14 cellular contexts compared by ENCODE assay signal in the genomic region with DNA sequence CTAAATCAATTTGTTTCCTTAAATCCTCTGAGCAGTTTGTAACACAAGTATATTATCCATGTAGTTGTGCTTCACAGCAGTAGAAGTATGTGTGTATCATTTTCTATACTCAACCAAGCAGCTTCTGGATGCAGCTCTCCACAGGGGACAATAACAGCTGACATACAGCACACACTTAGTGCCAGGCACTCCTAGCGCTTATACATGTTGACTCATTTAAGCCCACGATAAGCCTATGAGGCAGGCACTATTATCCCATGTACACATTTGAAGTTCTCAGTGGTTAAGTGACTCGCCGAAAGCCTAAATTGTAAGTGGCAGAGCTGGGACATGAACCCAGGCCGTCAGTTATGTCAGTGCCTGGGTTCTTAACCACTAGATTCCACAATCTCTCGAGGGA. TPM values are rescaled to one million over a fixed set of nuclear protein-coding genes. Genes with fewer than 3 reads are reported as not detected.
DNase-seq lines count a peak whose midpoint lies in the region; ATAC-seq and TF ChIP-seq lines count a peak whose summit lies in the region.
"Had no signal": no experiment of that assay in that cellular context is flagged by ENCODE, and none has a peak within 500 bp of the region (broad histone marks: within the 10 kb centered on the region; RNA-seq: fewer than 3 reads in every experiment).

No MANE protein-coding gene starts in this region.

- no peaks in the 10 kb centered on the region for H3K9me3 ChIP-seq in fibroblast of lung (ENCODE audit: control insufficient read depth, insufficient read depth, low read depth, low read length)
- no peaks in the 10 kb centered on the region for H3K9me3 ChIP-seq in skeletal muscle satellite cell (replicated peaks; ENCODE audit: low read length)
- no peaks in the 10 kb centered on the region for H3K9me3 ChIP-seq in CD8-positive, alpha-beta memory T cell (ENCODE audit: low read length)

- H3K4me1 ChIP-seq in fibroblast of lung (ENCODE audit: control insufficient read depth, extremely low read depth, insufficient read depth, low read length) = no peaks in the 10 kb centered on the region
- H3K4me1 ChIP-seq in skeletal muscle satellite cell (ENCODE audit: control insufficient read depth, insufficient read depth, low read length) = peaks cover 21% of the 10 kb centered on the region
- no peaks in the 10 kb centered on the region for H3K4me1 ChIP-seq in CD8-positive, alpha-beta memory T cell (ENCODE audit: insufficient read depth, low read length)

- H3K27ac ChIP-seq in fibroblast of lung (ENCODE audit: insufficient read depth, low read length) = no peak overlapping the region
- no peak overlapping the region for H3K27ac ChIP-seq in CD8-positive, alpha-beta memory T cell (ENCODE audit: low read depth, low read length)

- H3K4me3 ChIP-seq in fibroblast of lung (replicated peaks in 1 of 4; ENCODE audit: control extremely low read depth in 1 of 4, insufficient read depth in 1 of 4, low read depth in 3 of 4, low read length in 4 of 4) = no peak overlapping the region
- H3K4me3 ChIP-seq in skeletal muscle satellite cell (ENCODE audit: low read length) = peak overlapping the region; percentile 8
- no peak overlapping the region for H3K4me3 ChIP-seq in CD8-positive, alpha-beta memory T cell (ENCODE audit: low read length)

- no peak overlapping the region for H3K4me2 ChIP-seq in fibroblast of lung (ENCODE audit: extremely low read depth, insufficient read depth, low read length)
- H3K4me2 ChIP-seq in skeletal muscle satellite cell (ENCODE audit: low read length) = peak overlapping the region; percentile 66

- H3K27ac Mint-ChIP-seq in activated CD4-positive, alpha-beta memory T cell treated with anti-CD3 and anti-CD28 coated beads for 36 hours = no peak overlapping the region
- no peak overlapping the region for H3K27ac Mint-ChIP-seq in activated CD4-positive, alpha-beta memory T cell treated with anti-CD3 and anti-CD28 coated beads, Interleukin-2, amount 10 ng/mL, durations not matched to agents 7 days and 5 days
- H3K27ac Mint-ChIP-seq in CD8-positive, alpha-beta memory T cell = no peak overlapping the region
- H3K27ac Mint-ChIP-seq: CD4-positive, CD25-positive, alpha-beta regulatory T cell; naive B cell had no signal

- H3K79me2 ChIP-seq in fibroblast of lung (ENCODE audit: control insufficient read depth, insufficient read depth, low read length) = no peaks in the 10 kb centered on the region

- no peak for TF ChIP-seq CTCF in fibroblast of lung (conservative IDR thresholded peaks at IDR 0.05 in 1 of 2, IDR thresholded peaks at IDR 0.05 in 1 of 2; ENCODE audit: low read depth in 1 of 2, low read length in 2 of 2)

- H3K4me1 Mint-ChIP-seq in activated CD4-positive, alpha-beta memory T cell treated with anti-CD3 and anti-CD28 coated beads for 36 hours (ENCODE audit: low read depth) = peaks cover 11% of the 10 kb centered on the region
- peaks cover 6% of the 10 kb centered on the region for H3K4me1 Mint-ChIP-seq in activated CD4-positive, alpha-beta memory T cell treated with anti-CD3 and anti-CD28 coated beads, Interleukin-2, amount 10 ng/mL, durations not matched to agents 7 days and 5 days
- peaks cover 2 to 9% (median 7%) of the 10 kb centered on the region in 3 donors for H3K4me1 Mint-ChIP-seq in CD8-positive, alpha-beta memory T cell

- H3K36me3 ChIP-seq in fibroblast of lung (ENCODE audit: control insufficient read depth, insufficient read depth, low read length) = no peaks in the 10 kb centered on the region
- H3K36me3 ChIP-seq in skeletal muscle satellite cell (ENCODE audit: insufficient read depth, low read length) = no peaks in the 10 kb centered on the region
- no peaks in the 10 kb centered on the region for H3K36me3 ChIP-seq in CD8-positive, alpha-beta memory T cell (ENCODE audit: insufficient read depth, low read length)

- H3K9me3 Mint-ChIP-seq in activated CD4-positive, alpha-beta memory T cell treated with anti-CD3 and anti-CD28 coated beads for 36 hours = peaks cover 4% of the 10 kb centered on the region
- H3K9me3 Mint-ChIP-seq in activated CD4-positive, alpha-beta memory T cell treated with anti-CD3 and anti-CD28 coated beads, Interleukin-2, amount 10 ng/mL, durations not matched to agents 7 days and 5 days = peaks cover 6% of the 10 kb centered on the region
- H3K9me3 Mint-ChIP-seq in CD8-positive, alpha-beta memory T cell = no peaks in the 10 kb centered on the region
- H3K9me3 Mint-ChIP-seq: naive B cell had no signal

- CTCF ChIA-PET in activated CD4-positive, alpha-beta memory T cell treated with anti-CD3 and anti-CD28 coated beads for 36 hours (lab: Charles Lee) = no interaction called here
- CTCF ChIA-PET in activated CD4-positive, alpha-beta memory T cell treated with anti-CD3 and anti-CD28 coated beads, Interleukin-2, amount 10 ng/mL, durations not matched to agents 7 days and 5 days (lab: Charles Lee) = no interaction called here
- CTCF ChIA-PET in CD8-positive, alpha-beta memory T cell (lab: Charles Lee) = no interaction called here

- POLR2A ChIA-PET in activated CD4-positive, alpha-beta memory T cell treated with anti-CD3 and anti-CD28 coated beads for 36 hours (lab: Charles Lee) = interaction anchor here (0.8 to 1.2 kb wide), 2 partner anchors 21 to 390 kb away, joined by 3 read pairs; partner anchors contain the start of gene LPP
- POLR2A ChIA-PET in activated CD4-positive, alpha-beta memory T cell treated with anti-CD3 and anti-CD28 coated beads, Interleukin-2, amount 10 ng/mL, durations not matched to agents 7 days and 5 days (lab: Charles Lee) = no interaction called here
- POLR2A ChIA-PET in CD8-positive, alpha-beta memory T cell (lab: Charles Lee) = no interaction called here

- ATAC-seq in GM21528 (IDR thresholded peaks at IDR 0.05; ENCODE audit: low FRiP score, unreplicated experiment) (no peak), GM19452 (IDR thresholded peaks at IDR 0.05; ENCODE audit: unreplicated experiment) (no peak)
- ATAC-seq: left ventricle myocardium superior had no signal

- no peak overlapping the region for H3K4me3 Mint-ChIP-seq in activated CD4-positive, alpha-beta memory T cell treated with anti-CD3 and anti-CD28 coated beads for 36 hours
- no peak overlapping the region for H3K4me3 Mint-ChIP-seq in activated CD4-positive, alpha-beta memory T cell treated with anti-CD3 and anti-CD28 coated beads, Interleukin-2, amount 10 ng/mL, durations not matched to agents 7 days and 5 days
- no peak overlapping the region for H3K4me3 Mint-ChIP-seq in CD8-positive, alpha-beta memory T cell
- H3K4me3 Mint-ChIP-seq: CD4-positive, CD25-positive, alpha-beta regulatory T cell; naive B cell had no signal

- intact Hi-C loops in activated CD4-positive, alpha-beta memory T cell treated with anti-CD3 and anti-CD28 coated beads for 36 hours (cut with micrococcal nuclease) = loop anchor here (1.0 kb wide), 1 partner anchor 10 kb away; no protein-coding TSS in a partner anchor

- DNase-seq in activated CD4-positive, alpha-beta memory T cell treated with anti-CD3 and anti-CD28 coated beads for 36 hours = peak; percentile 30
- DNase-seq in activated CD4-positive, alpha-beta memory T cell treated with anti-CD3 and anti-CD28 coated beads, Interleukin-2, amount 10 ng/mL, durations not matched to agents 7 days and 5 days = no peak
- peak; percentile 63 for DNase-seq in MV-4-11 (lab: John Stamatoyannopoulos, UW)
- DNase-seq in fibroblast of lung (ENCODE audit: low read depth in 2 of 2) = peak; percentile 23 to 76
- no peak for DNase-seq in CD8-positive, alpha-beta memory T cell
- DNase-seq: CD4-positive, CD25-positive, alpha-beta regulatory T cell; DMS79 treated with DMSO at 0.1 percent for 48 hours; left ventricle myocardium superior; naive B cell; NCI-H2029; NCI-H524 had no signal

- H2AFZ ChIP-seq in fibroblast of lung (ENCODE audit: low read length) = no peak overlapping the region

- H3K27me3 Mint-ChIP-seq in activated CD4-positive, alpha-beta memory T cell treated with anti-CD3 and anti-CD28 coated beads for 36 hours = no peaks in the 10 kb centered on the region
- H3K27me3 Mint-ChIP-seq in activated CD4-positive, alpha-beta memory T cell treated with anti-CD3 and anti-CD28 coated beads, Interleukin-2, amount 10 ng/mL, durations not matched to agents 7 days and 5 days = no peaks in the 10 kb centered on the region
- H3K27me3 Mint-ChIP-seq in CD8-positive, alpha-beta memory T cell = peaks cover 0 to 5% of the 10 kb centered on the region in 2 donors
- H3K27me3 Mint-ChIP-seq: naive B cell had no signal

- no peaks in the 10 kb centered on the region for H4K20me1 ChIP-seq in fibroblast of lung (ENCODE audit: control insufficient read depth, extremely low read depth, insufficient read depth, low read length)

- H3K27me3 ChIP-seq in fibroblast of lung (ENCODE audit: control insufficient read depth, insufficient read depth, low read length) (no peaks in the 10 kb centered on the region), skeletal muscle satellite cell (ENCODE audit: control insufficient read depth, insufficient read depth, low read length) (no peaks in the 10 kb centered on the region)
- no peaks in the 10 kb centered on the region for H3K27me3 ChIP-seq in CD8-positive, alpha-beta memory T cell (ENCODE audit: insufficient read depth, low read length, poor library complexity, severe bottlenecking)

- H3K36me3 Mint-ChIP-seq in activated CD4-positive, alpha-beta memory T cell treated with anti-CD3 and anti-CD28 coated beads for 36 hours = no peaks in the 10 kb centered on the region
- no peaks in the 10 kb centered on the region for H3K36me3 Mint-ChIP-seq in activated CD4-positive, alpha-beta memory T cell treated with anti-CD3 and anti-CD28 coated beads, Interleukin-2, amount 10 ng/mL, durations not matched to agents 7 days and 5 days (ENCODE audit: low read depth)
- peaks cover 0 to 3% (median 0%) of the 10 kb centered on the region in 3 donors for H3K36me3 Mint-ChIP-seq in CD8-positive, alpha-beta memory T cell
- H3K36me3 Mint-ChIP-seq: CD4-positive, CD25-positive, alpha-beta regulatory T cell had no signal

- H3K9ac ChIP-seq in fibroblast of lung (ENCODE audit: insufficient read depth, low read length) = no peak overlapping the region
- peak overlapping the region; percentile 66 for H3K9ac ChIP-seq in skeletal muscle satellite cell (ENCODE audit: low read depth, low read length)

RNA-seq across cellular contexts. Expression of gene LPP, which starts 20.3 kb away (rescaled TPM):
- 10 to 100 TPM; 41.0 to 43.6 TPM for total RNA-seq in activated CD4-positive, alpha-beta memory T cell treated with anti-CD3 and anti-CD28 coated beads for 36 hours
- 10 to 100 TPM; 51.4 to 52.4 TPM for total RNA-seq in activated CD4-positive, alpha-beta memory T cell treated with anti-CD3 and anti-CD28 coated beads, Interleukin-2, amount 10 ng/mL, durations not matched to agents 7 days and 5 days
- 69.0 and 89.6 TPM in 2 replicates for total RNA-seq in fibroblast of lung
- polyA plus RNA-seq in fibroblast of lung = 55.9 and 124 TPM in 2 replicates
- 20.2 and 70.2 TPM in 2 replicates for polyA plus RNA-seq in fibroblast of lung (2012)
- polyA minus RNA-seq in fibroblast of lung (ENCODE audit: low replicate concordance) = 1,083 and 1,760 TPM in 2 replicates
- 33.5 and 46.1 TPM in 2 replicates for total RNA-seq in skeletal muscle satellite cell (2012; rRNA removed)
- total RNA-seq in CD8-positive, alpha-beta memory T cell = 10 to 100 TPM; 13.4 to 18.0 TPM
- polyA plus RNA-seq in CD8-positive, alpha-beta memory T cell = 23.5 TPM

Comparison
In these comparisons a context has a peak if more than half of its experiments do, and no peak if none do; other contexts are left out.
1. DNase-seq: peak in activated CD4-positive, alpha-beta memory T cell treated with anti-CD3 and anti-CD28 coated beads for 36 hours (single experiment), MV-4-11 (single experiment) and fibroblast of lung (2 of 2); none in activated CD4-positive, alpha-beta memory T cell treated with anti-CD3 and anti-CD28 coated beads, Interleukin-2, amount 10 ng/mL, durations not matched to agents 7 days and 5 days (single experiment) and CD8-positive, alpha-beta memory T cell (0 of 5).